1 cellular context compared by ENCODE assay signal in the genomic region with DNA sequence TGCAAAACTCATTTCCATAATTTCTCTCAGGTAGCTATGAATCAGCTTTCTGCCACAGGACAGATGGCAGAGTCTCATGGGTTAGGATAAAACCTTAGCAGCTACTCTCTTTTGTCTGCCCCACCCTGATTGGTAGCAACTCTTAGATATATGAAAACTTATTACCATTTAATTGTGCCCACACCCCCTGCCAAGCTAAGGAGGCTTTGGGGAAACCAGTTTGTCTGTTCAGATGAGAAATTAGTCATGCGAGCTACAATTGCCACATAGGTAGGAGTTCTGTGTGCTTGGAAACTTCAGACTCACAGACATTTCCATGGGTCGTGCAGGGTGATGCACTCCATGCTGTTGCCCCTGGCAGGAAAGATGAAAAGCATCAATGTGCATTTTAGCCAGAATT.
TF ChIP-seq lines count a peak whose summit lies in the region.

No MANE protein-coding gene starts in this region.

TF ChIP-seq in IMR-90, 13 proteins besides CTCF, POLR2A, EP300 and RAD21:
- TF ChIP-seq FOS (IDR thresholded peaks at IDR 0.05; ENCODE audit: low read depth, low read length) (no peak), BHLHE40 (IDR thresholded peaks at IDR 0.05; ENCODE audit: low read depth, low read length) (no peak), CHD1 (IDR thresholded peaks at IDR 0.05; ENCODE audit: low read depth, low read length) (no peak), MAFK (IDR thresholded peaks at IDR 0.05; ENCODE audit: low read depth, low read length) (no peak), CEBPB (IDR thresholded peaks at IDR 0.05; ENCODE audit: low read depth, low read length) (peak; percentile 57; the same call in 1 of the 2 replicates)
TF ChIP-seq in IMR-90: peak in this region for 1.
